In genomic region chr2:195404650-195405049, GRCh38 we compare ENCODE assay signal across 21 cellular contexts.
DNase-seq lines count a peak whose midpoint lies in the region; ATAC-seq, FAIRE-seq and TF ChIP-seq lines count a peak whose summit lies in the region.
"Had no signal": no experiment of that assay in that cellular context is flagged by ENCODE, and none has a peak within 500 bp of the region (broad histone marks: within the 10 kb centered on the region; RNA-seq: fewer than 3 reads in every experiment).

No MANE protein-coding gene starts in this region.

- no peak for TF ChIP-seq CTCF in HepG2 (CRISPR knock-in tag; IDR thresholded peaks at IDR 0.05)
- TF ChIP-seq CTCF in right lobe of liver (IDR thresholded peaks at IDR 0.05), result no peak
- TF ChIP-seq CTCF in GM06990 (IDR thresholded peaks at IDR 0.05; ENCODE audit: insufficient read depth, low read length, poor library complexity, severe bottlenecking), result peak; percentile 13
- TF ChIP-seq CTCF in cardiac fibroblast (IDR thresholded peaks at IDR 0.05; ENCODE audit: low read depth, low read length), result no peak

- H3K4me3 ChIP-seq in HepG2 (replicated peaks in 1 of 3; ENCODE audit: insufficient read depth in 1 of 3, low read depth in 2 of 3, low read length in 3 of 3), result no peak overlapping the region
- no peak overlapping the region for H3K4me3 ChIP-seq in right lobe of liver
- H3K4me3 ChIP-seq in GM06990 (replicated peaks; ENCODE audit: low read depth, low read length), result no peak overlapping the region
- no peak overlapping the region for H3K4me3 ChIP-seq in cardiac fibroblast (replicated peaks in 1 of 2; ENCODE audit: low read depth in 2 of 2, low read length in 2 of 2)
- H3K4me3 ChIP-seq: MG63, transverse colon had no signal

- CTCF ChIA-PET in HepG2 (lab: Yijun Ruan, JAX; ENCODE audit: low intra/inter-chr PET ratio, low total read pairs), result no interaction called here

- H3K9me3 ChIP-seq in HepG2 (ENCODE audit: low read length) (no peaks in the 10 kb centered on the region), right lobe of liver (no peaks in the 10 kb centered on the region)
- H3K9me3 ChIP-seq: MG63, transverse colon had no signal

- H3K36me3 ChIP-seq in HepG2 (replicated peaks in 1 of 2; ENCODE audit: control insufficient read depth in 1 of 2, insufficient read depth in 2 of 2, low read length in 2 of 2) (no peaks in the 10 kb centered on the region), right lobe of liver (no peaks in the 10 kb centered on the region), GM06990 (ENCODE audit: control insufficient read depth, insufficient read depth, low read length) (no peaks in the 10 kb centered on the region)
- H3K36me3 ChIP-seq: MG63, transverse colon had no signal

- FAIRE-seq in HepG2 (lab: Jason Lieb, UNC), result no peak
- FAIRE-seq: colon, endometrium, RCC 7860 had no signal

- no peaks in the 10 kb centered on the region for H3K79me2 ChIP-seq in HepG2 (ENCODE audit: insufficient read depth, low read length)

- DNase-seq in HepG2 (ENCODE audit: low spot score) (no peak), right lobe of liver (no peak), GM06990 (ENCODE audit: extremely low read depth, insufficient read length) (no peak), cardiac fibroblast (ENCODE audit: low read depth in 2 of 2) (peak; percentile 18 to 33), stromal cell of bone marrow (ENCODE audit: low read depth) (peak; percentile 1), cerebellum (ENCODE audit: low spot score) (no peak)
- DNase-seq: activated T-cell treated with anti-CD3 and anti-CD28 coated beads, Interleukin-2, amount 50 U/mL, for 48 hours; Calu3; hippocampal formation; MG63; NCI-H187; NCI-H446; stimulated activated naive B cell treated with anti-CD40 and anti-IgM and Interleukin-4, amounts not matched to agents 10 μg/mL and 1 μg/mL and 100 μg/mL, for 72 hours; transverse colon had no signal

- no peaks in the 10 kb centered on the region for H4K20me1 ChIP-seq in HepG2 (ENCODE audit: insufficient read depth, low read length)

- H3K4me2 ChIP-seq in HepG2 (ENCODE audit: low read depth, low read length), result no peak overlapping the region

- no peak overlapping the region for H2AFZ ChIP-seq in HepG2 (ENCODE audit: low read length)

- no peaks in the 10 kb centered on the region for H3K27me3 ChIP-seq in HepG2 (ENCODE audit: control insufficient read depth in 1 of 2, insufficient read depth in 2 of 2, low read length in 2 of 2)
- H3K27me3 ChIP-seq in right lobe of liver, result no peaks in the 10 kb centered on the region
- no peaks in the 10 kb centered on the region for H3K27me3 ChIP-seq in GM06990 (replicated peaks; ENCODE audit: control insufficient read depth, insufficient read depth, low read length)
- H3K27me3 ChIP-seq: MG63, transverse colon had no signal

- BruUV-seq in HepG2 (replicated peaks; lab: Mats Ljungman, UMichigan), result no TSS peak

- H3K4me1 ChIP-seq in HepG2 (ENCODE audit: insufficient read depth, low read length), result 0 out of 2 replicates have a peak, but pooled peaks cover 8% of the 10 kb centered on the region
- H3K4me1 ChIP-seq in right lobe of liver, result no peaks in the 10 kb centered on the region
- H3K4me1 ChIP-seq: transverse colon had no signal

- no peak for TF ChIP-seq POLR2A in HepG2 (IDR thresholded peaks at IDR 0.05; ENCODE audit: insufficient read depth in 1 of 2, low read depth in 2 of 2, low read length in 2 of 2)
- no peak for TF ChIP-seq POLR2A in right lobe of liver (IDR thresholded peaks at IDR 0.05)

- no peak for ATAC-seq in HepG2
- ATAC-seq in right lobe of liver, result no peak
- ATAC-seq in GM21423 (IDR thresholded peaks at IDR 0.05; ENCODE audit: unreplicated experiment), result no peak
- ATAC-seq in GM19328 (IDR thresholded peaks at IDR 0.05; ENCODE audit: unreplicated experiment), result no peak
- ATAC-seq: activated naive CD4-positive, alpha-beta T cell treated with anti-CD3 and anti-CD28 coated beads, Interleukin-2, amount 50 U/mL, for 72 hours; stimulated activated naive B cell treated with anti-CD40 and anti-IgM and Interleukin-4, amounts not matched to agents 10 μg/mL and 1 μg/mL and 100 μg/mL, for 72 hours; WTC11 had no signal

- no peak for TF ChIP-seq RAD21 in HepG2 (CRISPR knock-in tag; IDR thresholded peaks at IDR 0.05)

- TF ChIP-seq EP300 in HepG2 (IDR thresholded peaks at IDR 0.05; ENCODE audit: low read depth in 2 of 2, low read length in 2 of 2) (no peak), HepG2 (CRISPR knock-in tag; IDR thresholded peaks at IDR 0.05; ENCODE audit: borderline replicate concordance) (no peak)

- WGBS in HepG2 (ENCODE audit: low lambda C conversion rate), result 3% methylated on average over 2 of the region's 2 CpGs
- 45% methylated on average over 2 of the region's 2 CpGs for WGBS in right lobe of liver (ENCODE audit: insufficient coverage, low coverage, low lambda C conversion rate, missing lambda C conversion rate)

- no peak overlapping the region for H3K27ac ChIP-seq in HepG2 (ENCODE audit: extremely low read length, insufficient read depth, low read length)
- H3K27ac ChIP-seq in right lobe of liver, result no peak overlapping the region
- H3K27ac ChIP-seq: transverse colon had no signal

- no peak overlapping the region for H3K9ac ChIP-seq in HepG2 (ENCODE audit: insufficient read depth, low read depth, low read length)

- in situ Hi-C loops in HepG2 (cut with HindIII; ENCODE audit: extremely low pct_ligation_motif_present, low pct_unique_long_range_greater_than_20kb), result no loop called here

- intact Hi-C loops in HepG2 (cut with micrococcal nuclease; ENCODE audit: unreplicated experiment) (no loop called here), right lobe of liver (cut with DNase I) (no loop called here)

- POLR2A ChIA-PET in HepG2 (lab: Yijun Ruan, JAX), result no interaction called here

TF ChIP-seq in HepG2, 621 proteins besides CTCF, POLR2A, EP300 and RAD21:
- no peak for TF ChIP-seq SUZ12 (IDR thresholded peaks at IDR 0.05; ENCODE audit: low read depth, low read length)
- 0 out of 2 replicates have a peak, but pooled peaks have one; percentile 4 for TF ChIP-seq STAG1 (CRISPR knock-in tag; IDR thresholded peaks at IDR 0.05)

Comparison
In these comparisons a context has a peak if more than half of its experiments do, and no peak if none do; other contexts are left out.
1. DNase-seq: peak in cardiac fibroblast (2 of 2) and stromal cell of bone marrow (single experiment); none in HepG2 (single experiment), right lobe of liver (0 of 3), GM06990 (single experiment) and cerebellum (single experiment).